In the genomic region with DNA sequence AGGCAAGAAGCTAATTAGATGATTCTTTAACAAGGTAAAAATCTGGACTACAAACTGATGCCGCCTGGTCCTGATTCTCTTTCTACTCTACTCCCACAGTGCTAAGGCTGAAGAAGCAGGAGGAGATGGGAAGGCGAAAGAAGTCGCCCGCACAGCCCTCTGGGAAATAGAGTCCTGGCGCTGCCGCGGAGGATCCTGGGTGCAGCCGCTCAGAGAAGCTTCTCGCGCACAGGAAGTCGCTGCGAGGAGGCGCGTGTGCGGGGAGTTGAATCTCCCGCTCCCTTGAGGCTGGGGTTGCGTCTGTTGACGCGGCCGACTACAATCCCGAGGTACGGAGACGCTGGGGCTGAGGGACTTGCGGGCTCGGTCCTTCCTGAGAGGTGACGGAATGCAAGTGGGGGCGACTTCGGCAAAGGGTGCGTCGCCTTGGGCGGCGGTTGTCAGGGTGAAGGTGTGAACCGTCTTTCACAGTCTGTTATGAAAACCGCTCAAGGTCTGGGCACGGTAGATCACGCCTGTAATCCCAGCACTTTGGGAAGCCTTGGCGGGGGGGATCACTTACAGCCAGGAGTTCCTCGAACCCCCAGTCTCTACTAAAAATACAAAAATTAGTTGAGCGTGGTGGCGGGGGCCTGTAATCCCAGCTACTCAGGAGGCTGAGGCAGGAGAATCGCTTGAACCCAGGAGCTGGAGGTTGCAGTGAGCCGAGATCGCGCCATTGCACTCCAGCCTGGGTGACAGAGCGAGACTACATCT, we compare ENCODE assay signal across 1 cellular context.
TF ChIP-seq lines count a peak whose summit lies in the region.

A gene (plus strand): TSS at position 212 of the 756 bp plus-strand sequence. CDS start 5,078 bp downstream, outside the sequence.

TF ChIP-seq in GM12878, 131 proteins besides CTCF, POLR2A, EP300 and RAD21 (continued from another document):
- no peak for TF ChIP-seq RELA (IDR thresholded peaks at IDR 0.05; ENCODE audit: borderline replicate concordance, partially characterized antibody)
- TF ChIP-seq SIX5 (IDR thresholded peaks at IDR 0.05; ENCODE audit: low read depth, low read length, severe bottlenecking) = peak; percentile 86
- TF ChIP-seq POLR2AphosphoS2 (IDR thresholded peaks at IDR 0.05; ENCODE audit: low read depth, low read length) = peak; percentile 67; the same call in 1 of the 2 replicates
- peak; percentile 80 for TF ChIP-seq TARDBP (IDR thresholded peaks at IDR 0.05; ENCODE audit: borderline replicate concordance)
- TF ChIP-seq, protein P1, sequence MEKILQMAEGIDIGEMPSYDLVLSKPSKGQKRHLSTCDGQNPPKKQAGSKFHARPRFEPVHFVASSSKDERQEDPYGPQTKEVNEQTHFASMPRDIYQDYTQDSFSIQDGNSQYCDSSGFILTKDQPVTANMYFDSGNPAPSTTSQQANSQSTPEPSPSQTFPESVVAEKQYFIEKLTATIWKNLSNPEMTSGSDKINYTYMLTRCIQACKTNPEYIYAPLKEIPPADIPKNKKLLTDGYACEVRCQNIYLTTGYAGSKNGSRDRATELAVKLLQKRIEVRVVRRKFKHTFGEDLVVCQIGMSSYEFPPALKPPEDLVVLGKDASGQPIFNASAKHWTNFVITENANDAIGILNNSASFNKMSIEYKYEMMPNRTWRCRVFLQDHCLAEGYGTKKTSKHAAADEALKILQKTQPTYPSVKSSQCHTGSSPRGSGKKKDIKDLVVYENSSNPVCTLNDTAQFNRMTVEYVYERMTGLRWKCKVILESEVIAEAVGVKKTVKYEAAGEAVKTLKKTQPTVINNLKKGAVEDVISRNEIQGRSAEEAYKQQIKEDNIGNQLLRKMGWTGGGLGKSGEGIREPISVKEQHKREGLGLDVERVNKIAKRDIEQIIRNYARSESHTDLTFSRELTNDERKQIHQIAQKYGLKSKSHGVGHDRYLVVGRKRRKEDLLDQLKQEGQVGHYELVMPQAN (conservative IDR thresholded peaks at IDR 0.05) = peak; percentile 94
- 0 out of 2 replicates have a peak, but pooled peaks have one; percentile 18 for TF ChIP-seq PAX5 (IDR thresholded peaks at IDR 0.05; ENCODE audit: borderline replicate concordance, low read depth, low read length)
- no peak for TF ChIP-seq NFIC (IDR thresholded peaks at IDR 0.05; ENCODE audit: low read depth, low read length)
- peak; percentile 59; the same call in 1 of the 2 replicates for TF ChIP-seq STAT1 (conservative IDR thresholded peaks at IDR 0.05)
- TF ChIP-seq, protein P2, sequence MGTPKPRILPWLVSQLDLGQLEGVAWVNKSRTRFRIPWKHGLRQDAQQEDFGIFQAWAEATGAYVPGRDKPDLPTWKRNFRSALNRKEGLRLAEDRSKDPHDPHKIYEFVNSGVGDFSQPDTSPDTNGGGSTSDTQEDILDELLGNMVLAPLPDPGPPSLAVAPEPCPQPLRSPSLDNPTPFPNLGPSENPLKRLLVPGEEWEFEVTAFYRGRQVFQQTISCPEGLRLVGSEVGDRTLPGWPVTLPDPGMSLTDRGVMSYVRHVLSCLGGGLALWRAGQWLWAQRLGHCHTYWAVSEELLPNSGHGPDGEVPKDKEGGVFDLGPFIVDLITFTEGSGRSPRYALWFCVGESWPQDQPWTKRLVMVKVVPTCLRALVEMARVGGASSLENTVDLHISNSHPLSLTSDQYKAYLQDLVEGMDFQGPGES (IDR thresholded peaks at IDR 0.05) = no peak
- peak; percentile 25; the same call in 1 of the 2 replicates for TF ChIP-seq NR2F1 (conservative IDR thresholded peaks at IDR 0.05)
- TF ChIP-seq, protein P3, sequence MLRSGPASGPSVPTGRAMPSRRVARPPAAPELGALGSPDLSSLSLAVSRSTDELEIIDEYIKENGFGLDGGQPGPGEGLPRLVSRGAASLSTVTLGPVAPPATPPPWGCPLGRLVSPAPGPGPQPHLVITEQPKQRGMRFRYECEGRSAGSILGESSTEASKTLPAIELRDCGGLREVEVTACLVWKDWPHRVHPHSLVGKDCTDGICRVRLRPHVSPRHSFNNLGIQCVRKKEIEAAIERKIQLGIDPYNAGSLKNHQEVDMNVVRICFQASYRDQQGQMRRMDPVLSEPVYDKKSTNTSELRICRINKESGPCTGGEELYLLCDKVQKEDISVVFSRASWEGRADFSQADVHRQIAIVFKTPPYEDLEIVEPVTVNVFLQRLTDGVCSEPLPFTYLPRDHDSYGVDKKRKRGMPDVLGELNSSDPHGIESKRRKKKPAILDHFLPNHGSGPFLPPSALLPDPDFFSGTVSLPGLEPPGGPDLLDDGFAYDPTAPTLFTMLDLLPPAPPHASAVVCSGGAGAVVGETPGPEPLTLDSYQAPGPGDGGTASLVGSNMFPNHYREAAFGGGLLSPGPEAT (IDR thresholded peaks at IDR 0.05; ENCODE audit: low read depth) = peak; percentile 31; the same call in 1 of the 2 replicates
- peak; percentile 86 for TF ChIP-seq HCFC1 (IDR thresholded peaks at IDR 0.05; ENCODE audit: low read length)
- peak; percentile 70; the same call in 1 of the 2 replicates for TF ChIP-seq POLR2AphosphoS5 (IDR thresholded peaks at IDR 0.05; ENCODE audit: low read length)
- peak; percentile 85 for TF ChIP-seq CREB1 (IDR thresholded peaks at IDR 0.05; ENCODE audit: low read depth)
- TF ChIP-seq CBX5 (IDR thresholded peaks at IDR 0.05; ENCODE audit: low read depth) = no peak; the same call in 1 of the 2 replicates
- TF ChIP-seq KLF5 (IDR thresholded peaks at IDR 0.05; ENCODE audit: partially characterized antibody) = no peak
- no peak for TF ChIP-seq BACH1 (IDR thresholded peaks at IDR 0.05; ENCODE audit: borderline replicate concordance)
- peak; percentile 53; the same call in 1 of the 2 replicates for TF ChIP-seq ATF7 (IDR thresholded peaks at IDR 0.05; ENCODE audit: low read depth)
- 0 out of 2 replicates have a peak, but pooled peaks have one; percentile 31 for TF ChIP-seq NRF1 (conservative IDR thresholded peaks at IDR 0.05; ENCODE audit: low read depth, low read length)
- 0 out of 2 replicates have a peak, but pooled peaks have one; percentile 33 for TF ChIP-seq TCF12 (IDR thresholded peaks at IDR 0.05; ENCODE audit: low read depth, low read length)
- no peak for TF ChIP-seq NR2C2 (IDR thresholded peaks at IDR 0.05; ENCODE audit: borderline replicate concordance, control insufficient read depth, insufficient read length, low read depth)
- TF ChIP-seq, protein P4, sequence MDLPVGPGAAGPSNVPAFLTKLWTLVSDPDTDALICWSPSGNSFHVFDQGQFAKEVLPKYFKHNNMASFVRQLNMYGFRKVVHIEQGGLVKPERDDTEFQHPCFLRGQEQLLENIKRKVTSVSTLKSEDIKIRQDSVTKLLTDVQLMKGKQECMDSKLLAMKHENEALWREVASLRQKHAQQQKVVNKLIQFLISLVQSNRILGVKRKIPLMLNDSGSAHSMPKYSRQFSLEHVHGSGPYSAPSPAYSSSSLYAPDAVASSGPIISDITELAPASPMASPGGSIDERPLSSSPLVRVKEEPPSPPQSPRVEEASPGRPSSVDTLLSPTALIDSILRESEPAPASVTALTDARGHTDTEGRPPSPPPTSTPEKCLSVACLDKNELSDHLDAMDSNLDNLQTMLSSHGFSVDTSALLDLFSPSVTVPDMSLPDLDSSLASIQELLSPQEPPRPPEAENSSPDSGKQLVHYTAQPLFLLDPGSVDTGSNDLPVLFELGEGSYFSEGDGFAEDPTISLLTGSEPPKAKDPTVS (IDR thresholded peaks at IDR 0.05; ENCODE audit: low read depth, low read length) = peak; percentile 32; the same call in 1 of the 2 replicates
- TF ChIP-seq, protein P5, sequence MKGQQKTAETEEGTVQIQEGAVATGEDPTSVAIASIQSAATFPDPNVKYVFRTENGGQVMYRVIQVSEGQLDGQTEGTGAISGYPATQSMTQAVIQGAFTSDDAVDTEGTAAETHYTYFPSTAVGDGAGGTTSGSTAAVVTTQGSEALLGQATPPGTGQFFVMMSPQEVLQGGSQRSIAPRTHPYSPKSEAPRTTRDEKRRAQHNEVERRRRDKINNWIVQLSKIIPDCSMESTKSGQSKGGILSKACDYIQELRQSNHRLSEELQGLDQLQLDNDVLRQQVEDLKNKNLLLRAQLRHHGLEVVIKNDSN (IDR thresholded peaks at IDR 0.05; ENCODE audit: borderline replicate concordance, extremely low read length, insufficient read depth, low read depth, low read length) = peak; percentile 16
- TF ChIP-seq NFYA (IDR thresholded peaks at IDR 0.05; ENCODE audit: borderline replicate concordance, low read depth, low read length) = no peak
